7 cellular contexts compared by ENCODE assay signal in the genomic region with DNA sequence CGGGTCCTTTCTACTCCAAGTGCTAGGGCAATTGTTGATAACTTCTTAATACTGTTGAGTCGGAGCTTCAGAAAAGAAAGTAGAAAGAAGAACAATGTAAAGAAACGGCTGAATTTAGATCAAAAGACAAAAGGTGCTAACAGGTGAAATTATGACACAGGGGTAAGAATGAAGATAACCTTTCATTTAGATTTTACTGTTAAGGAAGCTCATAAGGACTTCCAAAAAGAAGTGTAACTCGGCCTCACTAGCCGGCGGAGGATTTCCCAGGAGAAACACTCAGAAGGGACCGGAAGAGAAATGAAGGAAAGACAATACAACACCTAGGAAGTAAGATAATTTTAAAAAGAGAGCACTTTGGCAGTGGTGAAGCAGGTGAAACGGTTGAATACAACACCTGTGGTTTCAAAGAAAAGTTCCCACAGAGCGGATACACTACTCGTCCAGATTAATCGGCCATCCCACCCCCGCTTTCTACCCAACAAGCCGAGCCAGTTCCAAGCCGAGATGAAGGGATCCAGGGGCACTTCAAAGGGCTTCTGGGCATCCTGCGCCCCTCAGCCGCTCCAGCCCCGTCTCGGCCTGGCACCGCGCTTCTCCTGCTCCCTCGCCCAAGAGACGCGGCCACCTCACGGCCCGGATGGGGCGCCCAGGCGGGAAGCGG. TPM values are rescaled to one million over a fixed set of nuclear protein-coding genes. Genes with fewer than 3 reads are reported as not detected.
DNase-seq lines count a peak whose midpoint lies in the region; ATAC-seq, FAIRE-seq and TF ChIP-seq lines count a peak whose summit lies in the region.

No MANE protein-coding gene starts in this region.

- no peak for TF ChIP-seq POLR2A in GM12892 (IDR thresholded peaks at IDR 0.05; ENCODE audit: low read depth, low read length)

- DNase-seq in GM12892 (ENCODE audit: insufficient read length) (no peak), LNCaP clone FGC (ENCODE audit: low read depth) (no peak), cardiac fibroblast (ENCODE audit: low read depth in 2 of 2) (no peak), left lung (peak in 1 of 2 donors; percentile 91), tibial artery (peak in 1 of 2 donors; percentile 21), NCI-H510A treated with DMSO at 0.1 percent for 48 hours (lab: John Stamatoyannopoulos, UW) (no peak)

- intact Hi-C loops in left lung (cut with DNase I): no loop called here
- intact Hi-C loops in tibial artery (cut with DNase I; ENCODE audit: low total_unique reads): no loop called here

- H3K27ac ChIP-seq in left lung (peak overlapping the region; percentile 76 to 94), tibial artery (peak overlapping the region; percentile 78 to 96)

- H3K4me1 ChIP-seq in left lung (peaks cover 13 to 32% of the 10 kb centered on the region in 2 donors), tibial artery (peaks cover 0 to 42% (median 13%) of the 10 kb centered on the region in 4 donors)

- H3K36me3 ChIP-seq in left lung: peaks cover 0 to 29% of the 10 kb centered on the region in 2 donors
- H3K36me3 ChIP-seq in tibial artery: peaks cover 5 to 39% (median 6%) of the 10 kb centered on the region in 3 donors

- H3K27me3 ChIP-seq in left lung: no peaks in the 10 kb centered on the region
- H3K27me3 ChIP-seq in tibial artery: no peaks in the 10 kb centered on the region

- TF ChIP-seq CTCF in LNCaP clone FGC (IDR thresholded peaks at IDR 0.05; ENCODE audit: control insufficient read depth, extremely low read depth, insufficient read depth): no peak
- no peak for TF ChIP-seq CTCF in cardiac fibroblast (IDR thresholded peaks at IDR 0.05; ENCODE audit: low read depth, low read length)
- no peak for TF ChIP-seq CTCF in left lung (IDR thresholded peaks at IDR 0.05)
- no peak for TF ChIP-seq CTCF in tibial artery (IDR thresholded peaks at IDR 0.05)

- H3K9me3 ChIP-seq in left lung (no peaks in the 10 kb centered on the region), tibial artery (no peaks in the 10 kb centered on the region)

- FAIRE-seq in GM12892 (lab: Jason Lieb, UNC): peak; percentile 79

- H3K4me3 ChIP-seq in LNCaP clone FGC (ENCODE audit: low read depth, low read length) (peak overlapping the region; percentile 90), cardiac fibroblast (replicated peaks in 1 of 2; ENCODE audit: low read depth in 2 of 2, low read length in 2 of 2) (peak overlapping the region; percentile 85 to 95), left lung (peak overlapping the region; percentile 82 to 99), tibial artery (peak overlapping the region; percentile 81 to 84)

- ATAC-seq in GM21723 (IDR thresholded peaks at IDR 0.05; ENCODE audit: unreplicated experiment) (peak; percentile 46), left lung (peak; percentile 48)

RNA-seq across cellular contexts. Expression of gene PPP2R1B, which starts 0.7 kb away (rescaled TPM):
- 16.8 TPM for polyA plus RNA-seq in GM12892 (2012; ENCODE audit: missing spikeins)
- 10 to 100 TPM; 28.1 to 28.8 TPM for total RNA-seq in left lung
